ENCODE assay signal across 20 cellular contexts in the genomic region with DNA sequence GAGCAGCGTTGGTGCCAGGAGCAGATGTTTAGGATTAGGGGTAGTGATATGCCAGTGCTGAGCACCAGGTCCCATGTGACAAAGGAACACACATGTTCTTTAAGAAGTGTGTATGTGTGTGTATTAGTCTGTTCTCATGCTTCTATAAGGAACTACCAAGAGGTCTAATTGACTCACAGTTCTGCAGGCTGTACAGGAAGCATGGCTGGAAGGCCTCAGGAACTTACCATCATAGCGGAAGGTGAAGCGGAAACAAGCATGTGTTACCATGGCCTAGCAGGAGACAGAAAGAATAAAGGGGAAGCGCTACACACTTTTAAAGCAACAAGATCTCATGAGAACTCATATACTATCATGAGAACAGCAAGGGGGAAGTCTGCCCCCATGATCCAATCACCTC.
"Had no signal": no experiment of that assay in that cellular context is flagged by ENCODE, and none has a peak within 500 bp of the region (broad histone marks: within the 10 kb centered on the region; RNA-seq: fewer than 3 reads in every experiment).

No MANE protein-coding gene starts in this region.

- H3K4me2 ChIP-seq: hepatocyte had no signal

- H2AFZ ChIP-seq: hepatocyte had no signal

- DNase-seq: cerebellar nuclear complex; foreskin keratinocyte; kidney; left colon; left ventricle myocardium superior; mesendoderm; naive B cell; nephron progenitor cell; sigmoid colon; stimulated activated CD4-positive, alpha-beta T cell treated with anti-CD3 and anti-CD28 coated beads, Interleukin-12 subunit alpha, Interleukin-12 subunit beta, amount 100 ng/mL, for 4 hours; stimulated activated CD4-positive, alpha-beta T cell treated with anti-CD3 and anti-CD28 coated beads, Interleukin-2, amount 100 ng/mL, for 48 hours; stimulated activated CD8-positive, alpha-beta memory T cell treated with anti-CD3 and anti-CD28 coated beads, Interleukin-4, amount 100 ng/mL, for 48 hours; stimulated activated naive CD8-positive, alpha-beta T cell treated with anti-CD3 and anti-CD28 coated beads, Interleukin-15, Interleukin-2, amounts not matched to agents 100 U/mL and 50 U/mL, for 24 hours; thyroid gland had no signal

- H3K36me3 ChIP-seq: sigmoid colon, suprapubic skin, thyroid gland had no signal

- H3K27me3 ChIP-seq: foreskin keratinocyte, hepatocyte, sigmoid colon, suprapubic skin, thyroid gland had no signal

- H3K27ac ChIP-seq: foreskin keratinocyte, hepatocyte, sigmoid colon, skin epidermis, suprapubic skin, thyroid gland had no signal

- ATAC-seq: foreskin keratinocyte; left colon; left ventricle myocardium superior; stimulated activated effector memory CD8-positive, alpha-beta T cell treated with anti-CD3 and anti-CD28 coated beads, Interleukin-12 subunit alpha, Interleukin-12 subunit beta, amount 100 ng/mL, for 72 hours; stimulated activated naive CD8-positive, alpha-beta T cell treated with anti-CD3 and anti-CD28 coated beads, Interleukin-15, Interleukin-2, amounts not matched to agents 100 U/mL and 50 U/mL, for 24 hours had no signal

- H3K9me3 ChIP-seq: sigmoid colon, suprapubic skin, thyroid gland had no signal

- FAIRE-seq: colon, kidney had no signal

- H3K4me3 ChIP-seq: hepatocyte, lung, sigmoid colon, skin epidermis, suprapubic skin, thyroid gland had no signal

- H3K79me2 ChIP-seq: hepatocyte had no signal

- H3K4me1 ChIP-seq: foreskin keratinocyte, sigmoid colon, suprapubic skin, thyroid gland had no signal
